In genomic region chr4:163941221-163941865, GRCh38 we compare ENCODE assay signal across 30 cellular contexts.
DNase-seq lines count a peak whose midpoint lies in the region; ATAC-seq and TF ChIP-seq lines count a peak whose summit lies in the region.
"Had no signal": no experiment of that assay in that cellular context is flagged by ENCODE, and none has a peak within 500 bp of the region (broad histone marks: within the 10 kb centered on the region; RNA-seq: fewer than 3 reads in every experiment).

No MANE protein-coding gene starts in this region.

- H2AFZ ChIP-seq in OCI-LY7 (ENCODE audit: low read length) (0 out of 2 replicates have a peak overlapping the region, but pooled peaks have one; percentile 12), mammary epithelial cell (ENCODE audit: low read depth, low read length) (no peak overlapping the region), hepatocyte (peak overlapping the region; percentile 17)

- ATAC-seq in HG02759 (IDR thresholded peaks at IDR 0.05; ENCODE audit: unreplicated experiment): no peak
- ATAC-seq: HepG2, left ventricle myocardium superior, right cardiac atrium, WTC11 had no signal

- BruUV-seq in OCI-LY7 (replicated peaks; lab: Mats Ljungman, UMichigan): no TSS peak
- no TSS peak for BruUV-seq in mammary epithelial cell (replicated peaks; lab: Mats Ljungman, UMichigan)

- POLR2A ChIA-PET in OCI-LY7 (lab: Charles Lee): interaction anchor here (0.7 to 1.4 kb wide), 2 partner anchors 13 to 78 kb away, joined by 3 read pairs; no protein-coding TSS in a partner anchor

- in situ Hi-C loops in mammary epithelial cell (cut with MboI; ENCODE audit: low sequenced_read_pairs in 2 of 2): no loop called here

- H4K20me1 ChIP-seq in OCI-LY7 (ENCODE audit: insufficient read depth, low read length) (no peaks in the 10 kb centered on the region), mammary epithelial cell (ENCODE audit: insufficient read depth, low read length) (no peaks in the 10 kb centered on the region), hepatocyte (ENCODE audit: insufficient read depth, poor library complexity, severe bottlenecking) (no peaks in the 10 kb centered on the region)

- no peaks in the 10 kb centered on the region for H3K9me2 ChIP-seq in OCI-LY7 (ENCODE audit: insufficient read depth, low read length)
- no peaks in the 10 kb centered on the region for H3K9me2 ChIP-seq in hepatocyte (replicated peaks; ENCODE audit: insufficient read depth)

- no peaks in the 10 kb centered on the region for H3K36me3 ChIP-seq in OCI-LY7 (ENCODE audit: insufficient read depth, low read length)
- H3K36me3 ChIP-seq in mammary epithelial cell (ENCODE audit: insufficient read depth, low read length): no peaks in the 10 kb centered on the region
- H3K36me3 ChIP-seq in hepatocyte (replicated peaks; ENCODE audit: insufficient read depth, low read depth): no peaks in the 10 kb centered on the region
- H3K36me3 ChIP-seq: SJSA1, spleen, stomach, vagina had no signal

- H3K27me3 ChIP-seq in mammary epithelial cell (ENCODE audit: insufficient read depth, low read length): no peaks in the 10 kb centered on the region
- H3K27me3 ChIP-seq in hepatocyte: no peaks in the 10 kb centered on the region
- H3K27me3 ChIP-seq: dorsolateral prefrontal cortex, SJSA1, spleen, stomach, vagina had no signal

- H3K9me3 ChIP-seq in OCI-LY7 (ENCODE audit: low read length) (no peaks in the 10 kb centered on the region), mammary epithelial cell (replicated peaks; ENCODE audit: insufficient read depth, low read length) (no peaks in the 10 kb centered on the region), hepatocyte (ENCODE audit: low read depth) (no peaks in the 10 kb centered on the region)
- H3K9me3 ChIP-seq: SJSA1, vagina had no signal

- H3K27ac ChIP-seq in 22Rv1 (peak overlapping the region; percentile 19; the same call in 1 of the 2 replicates), OCI-LY7 (ENCODE audit: low read depth, low read length, poor library complexity, severe bottlenecking) (no peak overlapping the region), mammary epithelial cell (ENCODE audit: insufficient read depth, low read depth, low read length) (no peak overlapping the region), hepatocyte (no peak overlapping the region)
- H3K27ac ChIP-seq: dorsolateral prefrontal cortex, SJSA1, spleen, vagina had no signal

- H3K4me1 ChIP-seq in OCI-LY7 (ENCODE audit: insufficient read depth, low read length, poor library complexity, severe bottlenecking): no peaks in the 10 kb centered on the region
- H3K4me1 ChIP-seq in mammary epithelial cell (ENCODE audit: insufficient read depth, low read length): no peaks in the 10 kb centered on the region
- no peaks in the 10 kb centered on the region for H3K4me1 ChIP-seq in hepatocyte (ENCODE audit: insufficient read depth)
- H3K4me1 ChIP-seq: SJSA1, spleen, stomach, vagina had no signal

- CTCF ChIA-PET in OCI-LY7 (lab: Charles Lee; ENCODE audit: unreplicated experiment): no interaction called here
- CTCF ChIA-PET in mammary epithelial cell (lab: Charles Lee; ENCODE audit: low non-redundant PET): no interaction called here

- H3K4me2 ChIP-seq in OCI-LY7 (ENCODE audit: low read length) (no peak overlapping the region), mammary epithelial cell (ENCODE audit: insufficient read depth, low read depth, low read length) (no peak overlapping the region), hepatocyte (no peak overlapping the region)

- H3K9ac ChIP-seq in mammary epithelial cell (ENCODE audit: insufficient read depth, low read length): no peak overlapping the region

- H3K79me2 ChIP-seq in OCI-LY7 (ENCODE audit: insufficient read depth, low read depth, low read length): no peaks in the 10 kb centered on the region
- no peaks in the 10 kb centered on the region for H3K79me2 ChIP-seq in mammary epithelial cell (ENCODE audit: insufficient read depth, low read length)
- H3K79me2 ChIP-seq in hepatocyte: no peaks in the 10 kb centered on the region

- H3K4me3 ChIP-seq in OCI-LY7 (ENCODE audit: low read depth, low read length, poor library complexity, severe bottlenecking) (no peak overlapping the region), mammary epithelial cell (replicated peaks in 1 of 3; ENCODE audit: insufficient read depth in 1 of 3, low read depth in 2 of 3, low read length in 3 of 3) (no peak overlapping the region), hepatocyte (no peak overlapping the region)
- H3K4me3 ChIP-seq: dorsolateral prefrontal cortex, SJSA1, spleen, stomach, vagina had no signal

- 68% methylated on average over 7 of the region's 7 CpGs for WGBS in mammary epithelial cell (ENCODE audit: low coverage, missing lambda C conversion rate)
- 45% methylated on average over 7 of the region's 7 CpGs for WGBS in hepatocyte (ENCODE audit: low lambda C conversion rate, missing lambda C conversion rate)

- TF ChIP-seq CTCF in 22Rv1 (IDR thresholded peaks at IDR 0.05): no peak
- TF ChIP-seq CTCF in OCI-LY7 (conservative IDR thresholded peaks at IDR 0.05; ENCODE audit: low read length): no peak
- TF ChIP-seq CTCF in mammary epithelial cell (conservative IDR thresholded peaks at IDR 0.05 in 1 of 2, IDR thresholded peaks at IDR 0.05 in 1 of 2; ENCODE audit: extremely low read depth in 1 of 2, insufficient read depth in 1 of 2, low read depth in 1 of 2, low read length in 2 of 2): no peak
- no peak for TF ChIP-seq CTCF in hepatocyte (IDR thresholded peaks at IDR 0.05; ENCODE audit: poor library complexity)

- DNase-seq in OCI-LY7 (ENCODE audit: low spot score): no peak
- peak; percentile 28 for DNase-seq in mammary epithelial cell
- no peak for DNase-seq in hepatocyte (ENCODE audit: low spot score)
- DNase-seq in NCI-H510A (lab: John Stamatoyannopoulos, UW): no peak
- no peak for DNase-seq in dermis blood vessel endothelial cell
- DNase-seq in stimulated activated CD4-positive, alpha-beta T cell treated with anti-CD3 and anti-CD28 coated beads, Interleukin-2, amount 100 ng/mL, for 48 hours: no peak
- DNase-seq: activated CD4-positive, alpha-beta T cell treated with anti-CD3 and anti-CD28 coated beads, Interleukin-2, amount 10 ng/mL, durations not matched to agents 7 days and 5 days; activated gamma-delta T cell; activated naive CD8-positive, alpha-beta T cell treated with anti-CD3 and anti-CD28 coated beads for 36 hours; aorta; dorsolateral prefrontal cortex; EL; H9; left ventricle myocardium superior; naive B cell; NCI-H1436 treated with DMSO at 0.1 percent for 48 hours; NCI-H2081 treated with DMSO at 0.1 percent for 48 hours; NCI-H345; posterior cingulate gyrus; right cardiac atrium; spleen; stimulated activated CD4-positive, alpha-beta T cell treated with anti-CD3 and anti-CD28 coated beads, Interleukin-2, amount 100 ng/mL, for 24 hours; stimulated activated CD8-positive, alpha-beta memory T cell treated with anti-CD3 and anti-CD28 coated beads, Interleukin-4, amount 100 ng/mL, for 48 hours; stomach had no signal

- dilution Hi-C loops in mammary epithelial cell (cut with HindIII; ENCODE audit: low sequenced_read_pairs): no loop called here

- intact Hi-C loops in OCI-LY7 (cut with micrococcal nuclease; ENCODE audit: unreplicated experiment) (no loop called here), mammary epithelial cell (cut with micrococcal nuclease) (no loop called here)
